16 cellular contexts compared by ENCODE assay signal in the genomic region with DNA sequence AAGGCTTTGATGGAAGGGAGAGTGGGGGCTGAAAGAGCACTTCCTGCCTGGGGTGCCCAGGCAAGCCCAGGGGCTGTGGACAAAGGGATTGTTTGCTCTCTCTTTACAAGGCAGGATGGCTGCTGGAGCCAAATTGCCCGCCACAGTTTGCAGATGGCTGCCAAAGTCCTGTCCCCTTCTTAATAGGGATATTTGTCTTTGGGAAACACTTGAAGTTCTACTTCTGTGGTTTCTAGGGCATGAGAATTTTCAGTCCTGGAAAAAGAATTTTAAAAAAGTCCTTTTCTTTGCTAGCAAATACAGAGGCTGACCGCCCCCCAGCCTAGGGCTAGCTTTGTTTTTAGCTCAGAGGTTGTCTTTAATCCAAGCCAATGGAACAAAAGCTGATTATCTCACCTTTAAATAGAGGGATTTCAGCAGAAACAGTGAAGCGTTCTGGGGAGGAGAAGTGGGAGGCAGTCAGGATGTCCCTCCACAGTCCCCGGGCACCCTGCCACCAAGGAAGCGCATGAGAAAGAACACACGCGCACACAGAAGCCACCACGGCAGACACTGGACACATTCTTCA.
DNase-seq lines count a peak whose midpoint lies in the region; ATAC-seq and TF ChIP-seq lines count a peak whose summit lies in the region.
"Had no signal": no experiment of that assay in that cellular context is flagged by ENCODE, and none has a peak within 500 bp of the region (broad histone marks: within the 10 kb centered on the region; RNA-seq: fewer than 3 reads in every experiment).

No MANE protein-coding gene starts in this region.

- dilution Hi-C loops in mammary epithelial cell (cut with HindIII; ENCODE audit: low sequenced_read_pairs), result no loop called here

- CTCF ChIA-PET in mammary epithelial cell (lab: Charles Lee; ENCODE audit: low non-redundant PET), result no interaction called here

- H3K36me3 ChIP-seq in breast epithelium (no peaks in the 10 kb centered on the region), mammary epithelial cell (ENCODE audit: insufficient read depth, low read length) (no peaks in the 10 kb centered on the region), upper lobe of right lung (no peaks in the 10 kb centered on the region), colonic mucosa (no peaks in the 10 kb centered on the region)
- H3K36me3 ChIP-seq: SJSA1, tibial nerve had no signal

- H3K27ac ChIP-seq in breast epithelium (peak overlapping the region; percentile 80 to 83), mammary epithelial cell (ENCODE audit: insufficient read depth, low read depth, low read length) (no peak overlapping the region), upper lobe of right lung (no peak overlapping the region), colonic mucosa (no peak overlapping the region)
- H3K27ac ChIP-seq: SJSA1, VCaP had no signal

- DNase-seq in breast epithelium (ENCODE audit: low spot score in 2 of 2) (peak in 1 of 2 donors; percentile 78), mammary epithelial cell (no peak), anterior cingulate cortex (lab: John Stamatoyannopoulos, UW) (peak in 55 of 58 donors; percentile 19 to 96 (median 75)), inferior parietal cortex (ENCODE audit: extremely low spot score) (peak; percentile 74), upper lobe of right lung (no peak), colonic mucosa (no peak), A172 (ENCODE audit: low spot score) (no peak)
- DNase-seq: DMS 273 treated with DMSO at 0.1 percent for 48 hours, IMR-90, mucosa of descending colon, NCI-H2227 treated with DMSO at 0.1 percent for 48 hours had no signal

- BruUV-seq in mammary epithelial cell (replicated peaks; lab: Mats Ljungman, UMichigan), result no TSS peak

- ATAC-seq in upper lobe of right lung, result peak; percentile 36
- ATAC-seq in GM21529 (IDR thresholded peaks at IDR 0.05; ENCODE audit: unreplicated experiment), result no peak
- ATAC-seq: GM12878, mucosa of descending colon had no signal

- H4K20me1 ChIP-seq in mammary epithelial cell (ENCODE audit: insufficient read depth, low read length), result no peaks in the 10 kb centered on the region

- H3K9me3 ChIP-seq in breast epithelium (no peaks in the 10 kb centered on the region), mammary epithelial cell (replicated peaks; ENCODE audit: insufficient read depth, low read length) (peaks cover 11% of the 10 kb centered on the region), upper lobe of right lung (no peaks in the 10 kb centered on the region), colonic mucosa (no peaks in the 10 kb centered on the region)
- H3K9me3 ChIP-seq: SJSA1, tibial nerve had no signal

- TF ChIP-seq CTCF in breast epithelium (IDR thresholded peaks at IDR 0.05), result no peak
- TF ChIP-seq CTCF in mammary epithelial cell (conservative IDR thresholded peaks at IDR 0.05 in 1 of 2, IDR thresholded peaks at IDR 0.05 in 1 of 2; ENCODE audit: extremely low read depth in 1 of 2, insufficient read depth in 1 of 2, low read depth in 1 of 2, low read length in 2 of 2), result no peak
- TF ChIP-seq CTCF in upper lobe of right lung (IDR thresholded peaks at IDR 0.05), result no peak
- TF ChIP-seq CTCF in colonic mucosa (IDR thresholded peaks at IDR 0.05), result no peak

- intact Hi-C loops in breast epithelium (cut with DNase I; ENCODE audit: low total_unique reads), result no loop called here
- intact Hi-C loops in mammary epithelial cell (cut with micrococcal nuclease), result no loop called here
- intact Hi-C loops in upper lobe of right lung (cut with DNase I), result no loop called here
- intact Hi-C loops in colonic mucosa (cut with DNase I), result no loop called here

- H3K9ac ChIP-seq in mammary epithelial cell (ENCODE audit: insufficient read depth, low read length) (no peak overlapping the region), colonic mucosa (ENCODE audit: low read depth in 2 of 2, low read length in 2 of 2) (no peak overlapping the region)

- H3K27me3 ChIP-seq in breast epithelium, result no peaks in the 10 kb centered on the region
- no peaks in the 10 kb centered on the region for H3K27me3 ChIP-seq in mammary epithelial cell (ENCODE audit: insufficient read depth, low read length)
- H3K27me3 ChIP-seq in upper lobe of right lung, result no peaks in the 10 kb centered on the region
- H3K27me3 ChIP-seq in colonic mucosa, result no peaks in the 10 kb centered on the region
- H3K27me3 ChIP-seq: SJSA1, tibial nerve had no signal

- peak overlapping the region in 2 of 3 donors; percentile 19 to 46 for H3K4me3 ChIP-seq in breast epithelium
- H3K4me3 ChIP-seq in mammary epithelial cell (replicated peaks in 1 of 3; ENCODE audit: insufficient read depth in 1 of 3, low read depth in 2 of 3, low read length in 3 of 3), result no peak overlapping the region
- no peak overlapping the region for H3K4me3 ChIP-seq in upper lobe of right lung
- H3K4me3 ChIP-seq in colonic mucosa, result no peak overlapping the region
- H3K4me3 ChIP-seq: GM12878, mucosa of descending colon, SJSA1, tibial nerve had no signal

- no peak for TF ChIP-seq POLR2A in breast epithelium (IDR thresholded peaks at IDR 0.05)

- H3K4me2 ChIP-seq in mammary epithelial cell (ENCODE audit: insufficient read depth, low read depth, low read length), result no peak overlapping the region

- H3K79me2 ChIP-seq in mammary epithelial cell (ENCODE audit: insufficient read depth, low read length), result no peaks in the 10 kb centered on the region

- H3K4me1 ChIP-seq in breast epithelium (peaks cover 0 to 8% of the 10 kb centered on the region in 2 donors), mammary epithelial cell (ENCODE audit: insufficient read depth, low read length) (no peaks in the 10 kb centered on the region), upper lobe of right lung (no peaks in the 10 kb centered on the region), colonic mucosa (no peaks in the 10 kb centered on the region)
- H3K4me1 ChIP-seq: SJSA1 had no signal

- WGBS in mammary epithelial cell (ENCODE audit: low coverage, missing lambda C conversion rate), result 5% methylated on average over 8 of the region's 8 CpGs

- no peak overlapping the region for H2AFZ ChIP-seq in mammary epithelial cell (ENCODE audit: low read depth, low read length)

- in situ Hi-C loops in mammary epithelial cell (cut with MboI; ENCODE audit: low sequenced_read_pairs in 2 of 2), result no loop called here

Comparison
In these comparisons a context has a peak if more than half of its experiments do, and no peak if none do; other contexts are left out.
1. H3K27ac ChIP-seq: peak in breast epithelium (2 of 2); none in mammary epithelial cell (single experiment), upper lobe of right lung (single experiment) and colonic mucosa (single experiment).
2. H3K4me3 ChIP-seq: peak in breast epithelium (2 of 3); none in mammary epithelial cell (0 of 3), upper lobe of right lung (single experiment) and colonic mucosa (single experiment).
3. DNase-seq: peak in anterior cingulate cortex (55 of 58) and inferior parietal cortex (single experiment); none in mammary epithelial cell (single experiment), upper lobe of right lung (single experiment), colonic mucosa (single experiment) and A172 (single experiment).